Comparison of ENCODE assay signal across 17 cellular contexts in genomic region chr4:55118397-55118796, GRCh38. TPM values are rescaled to one million over a fixed set of nuclear protein-coding genes. Genes with fewer than 3 reads are reported as not detected.
DNase-seq lines count a peak whose midpoint lies in the region; ATAC-seq and TF ChIP-seq lines count a peak whose summit lies in the region.
"Had no signal": no experiment of that assay in that cellular context is flagged by ENCODE, and none has a peak within 500 bp of the region (broad histone marks: within the 10 kb centered on the region; RNA-seq: fewer than 3 reads in every experiment).

No MANE protein-coding gene starts in this region.

- CTCF ChIA-PET in WTC11 (lab: Charles Lee) = no interaction called here

- H3K9me3 Mint-ChIP-seq in WTC11 (no peaks in the 10 kb centered on the region), mesothelial cell of epicardium (no peaks in the 10 kb centered on the region)
- H3K9me3 Mint-ChIP-seq: H9 had no signal

- H3K4me1 ChIP-seq in heart right ventricle = peaks cover 0 to 43% (median 18%) of the 10 kb centered on the region in 9 donors
- peaks cover 0 to 8% (median 6%) of the 10 kb centered on the region in 4 donors for H3K4me1 ChIP-seq in upper lobe of left lung

- H3K9me3 ChIP-seq in heart right ventricle = no peaks in the 10 kb centered on the region
- no peaks in the 10 kb centered on the region for H3K9me3 ChIP-seq in upper lobe of left lung
- H3K9me3 ChIP-seq: BLaER1 treated with 17β-estradiol and CSF1 and Interleukin-3, amounts not matched to agents 10 nM and 100 nM had no signal

- peaks cover 61% of the 10 kb centered on the region for H3K36me3 Mint-ChIP-seq in WTC11
- peaks cover 9% of the 10 kb centered on the region for H3K36me3 Mint-ChIP-seq in mesothelial cell of epicardium
- H3K36me3 Mint-ChIP-seq: CD4-positive, CD25-positive, alpha-beta regulatory T cell had no signal

- H3K4me1 Mint-ChIP-seq in WTC11 = peaks cover 47% of the 10 kb centered on the region
- H3K4me1 Mint-ChIP-seq in mesothelial cell of epicardium = peaks cover 14% of the 10 kb centered on the region
- H3K4me1 Mint-ChIP-seq: CD4-positive, CD25-positive, alpha-beta regulatory T cell had no signal

- H3K27ac Mint-ChIP-seq in WTC11 (peak overlapping the region; percentile 74; the same call in 1 of the 2 replicates), mesothelial cell of epicardium (peak overlapping the region; percentile 53)
- H3K27ac Mint-ChIP-seq: CD4-positive, CD25-positive, alpha-beta regulatory T cell had no signal

- H3K27ac ChIP-seq in heart right ventricle (peak overlapping the region in 8 of 10 donors; percentile 3 to 76 (median 40)), upper lobe of left lung (peak overlapping the region in 3 of 4 donors; percentile 9 to 62 (median 28))
- H3K27ac ChIP-seq: BLaER1 treated with 17β-estradiol and CSF1 and Interleukin-3, amounts not matched to agents 10 nM and 100 nM; GM23248 had no signal

- intact Hi-C loops in heart right ventricle (cut with DNase I) = loop anchor here in 1 of 10 donors (10.0 kb wide), 1 partner anchor 114 kb away; no protein-coding TSS in a partner anchor
- intact Hi-C loops in left cardiac atrium (cut with DNase I) = no loop called here

- H3K4me3 ChIP-seq in heart right ventricle (no peak overlapping the region), upper lobe of left lung (no peak overlapping the region)
- H3K4me3 ChIP-seq: BLaER1 treated with 17β-estradiol and CSF1 and Interleukin-3, amounts not matched to agents 10 nM and 100 nM; GM12878; GM23248 had no signal

- H3K27me3 Mint-ChIP-seq in WTC11 (ENCODE audit: low read depth) (no peaks in the 10 kb centered on the region), mesothelial cell of epicardium (ENCODE audit: low read depth) (peaks cover 14% of the 10 kb centered on the region)
- H3K27me3 Mint-ChIP-seq: CD4-positive, CD25-positive, alpha-beta regulatory T cell had no signal

- H3K27me3 ChIP-seq in heart right ventricle (no peaks in the 10 kb centered on the region), upper lobe of left lung (no peaks in the 10 kb centered on the region)
- H3K27me3 ChIP-seq: BLaER1 treated with 17β-estradiol and CSF1 and Interleukin-3, amounts not matched to agents 10 nM and 100 nM had no signal

- H3K4me3 Mint-ChIP-seq in WTC11 (no peak overlapping the region), mesothelial cell of epicardium (no peak overlapping the region)
- H3K4me3 Mint-ChIP-seq: CD4-positive, CD25-positive, alpha-beta regulatory T cell; H9 had no signal

- DNase-seq in heart right ventricle = no peak
- DNase-seq in left cardiac atrium = no peak
- no peak for DNase-seq in WTC11 (ENCODE audit: low spot score)
- DNase-seq in mesothelial cell of epicardium (ENCODE audit: low spot score in 2 of 2, unreplicated experiment in 2 of 2) = no peak
- no peak for DNase-seq in upper lobe of left lung
- no peak for DNase-seq in NCI-H1417 (lab: John Stamatoyannopoulos, UW)
- no peak for DNase-seq in activated CD4-positive, alpha-beta T cell treated with anti-CD3 and anti-CD28 coated beads for 1 hour
- DNase-seq: ACHN; CD4-positive, CD25-positive, alpha-beta regulatory T cell; DMS 273 treated with DMSO at 0.1 percent for 48 hours; DMS79; GM23248; H9 had no signal

- ATAC-seq in heart right ventricle (peak in 5 of 8 donors; percentile 37 to 55 (median 51)), left cardiac atrium (no peak), WTC11 (no peak), upper lobe of left lung (ENCODE audit: low FRiP score in 2 of 2) (no peak)
- ATAC-seq: GM12878 had no signal

- WGBS in heart right ventricle, 2 donors = 65 to 68% methylated on average over 6 of the region's 6 CpGs
- WGBS in upper lobe of left lung, 2 donors = 66 to 67% methylated on average over 6 of the region's 6 CpGs

- H3K36me3 ChIP-seq in heart right ventricle (peaks cover 0 to 41% (median 9%) of the 10 kb centered on the region in 9 donors), upper lobe of left lung (peaks cover 0 to 19% (median 0%) of the 10 kb centered on the region in 4 donors)
- H3K36me3 ChIP-seq: BLaER1 treated with 17β-estradiol and CSF1 and Interleukin-3, amounts not matched to agents 10 nM and 100 nM had no signal

- TF ChIP-seq EP300 in upper lobe of left lung (IDR thresholded peaks at IDR 0.05) = no peak

- no peak for TF ChIP-seq CTCF in heart right ventricle (IDR thresholded peaks at IDR 0.05)
- TF ChIP-seq CTCF in WTC11 (IDR thresholded peaks at IDR 0.05) = no peak
- no peak for TF ChIP-seq CTCF in mesothelial cell of epicardium (IDR thresholded peaks at IDR 0.05; ENCODE audit: unreplicated experiment)
- no peak for TF ChIP-seq CTCF in upper lobe of left lung (IDR thresholded peaks at IDR 0.05)

- TF ChIP-seq POLR2A in upper lobe of left lung (IDR thresholded peaks at IDR 0.05) = no peak

- POLR2A ChIA-PET in WTC11 (lab: Charles Lee) = no interaction called here

TF ChIP-seq in WTC11, 78 proteins besides CTCF, POLR2A, EP300 and RAD21 (continues in another document):
- TF ChIP-seq, protein P1, sequence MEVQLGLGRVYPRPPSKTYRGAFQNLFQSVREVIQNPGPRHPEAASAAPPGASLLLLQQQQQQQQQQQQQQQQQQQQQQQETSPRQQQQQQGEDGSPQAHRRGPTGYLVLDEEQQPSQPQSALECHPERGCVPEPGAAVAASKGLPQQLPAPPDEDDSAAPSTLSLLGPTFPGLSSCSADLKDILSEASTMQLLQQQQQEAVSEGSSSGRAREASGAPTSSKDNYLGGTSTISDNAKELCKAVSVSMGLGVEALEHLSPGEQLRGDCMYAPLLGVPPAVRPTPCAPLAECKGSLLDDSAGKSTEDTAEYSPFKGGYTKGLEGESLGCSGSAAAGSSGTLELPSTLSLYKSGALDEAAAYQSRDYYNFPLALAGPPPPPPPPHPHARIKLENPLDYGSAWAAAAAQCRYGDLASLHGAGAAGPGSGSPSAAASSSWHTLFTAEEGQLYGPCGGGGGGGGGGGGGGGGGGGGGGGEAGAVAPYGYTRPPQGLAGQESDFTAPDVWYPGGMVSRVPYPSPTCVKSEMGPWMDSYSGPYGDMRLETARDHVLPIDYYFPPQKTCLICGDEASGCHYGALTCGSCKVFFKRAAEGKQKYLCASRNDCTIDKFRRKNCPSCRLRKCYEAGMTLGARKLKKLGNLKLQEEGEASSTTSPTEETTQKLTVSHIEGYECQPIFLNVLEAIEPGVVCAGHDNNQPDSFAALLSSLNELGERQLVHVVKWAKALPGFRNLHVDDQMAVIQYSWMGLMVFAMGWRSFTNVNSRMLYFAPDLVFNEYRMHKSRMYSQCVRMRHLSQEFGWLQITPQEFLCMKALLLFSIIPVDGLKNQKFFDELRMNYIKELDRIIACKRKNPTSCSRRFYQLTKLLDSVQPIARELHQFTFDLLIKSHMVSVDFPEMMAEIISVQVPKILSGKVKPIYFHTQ (CRISPR knock-in tag; IDR thresholded peaks at IDR 0.05) = no peak
- no peak for TF ChIP-seq RELA (CRISPR knock-in tag; IDR thresholded peaks at IDR 0.05; ENCODE audit: borderline replicate concordance)
- TF ChIP-seq IRF1 (CRISPR knock-in tag; IDR thresholded peaks at IDR 0.05) = no peak
- no peak for TF ChIP-seq GRHL2 (CRISPR knock-in tag; IDR thresholded peaks at IDR 0.05; ENCODE audit: insufficient replicate concordance, severe bottlenecking)
- no peak for TF ChIP-seq NFYB (CRISPR knock-in tag; conservative IDR thresholded peaks at IDR 0.05; ENCODE audit: low read depth)
- TF ChIP-seq, protein P2, sequence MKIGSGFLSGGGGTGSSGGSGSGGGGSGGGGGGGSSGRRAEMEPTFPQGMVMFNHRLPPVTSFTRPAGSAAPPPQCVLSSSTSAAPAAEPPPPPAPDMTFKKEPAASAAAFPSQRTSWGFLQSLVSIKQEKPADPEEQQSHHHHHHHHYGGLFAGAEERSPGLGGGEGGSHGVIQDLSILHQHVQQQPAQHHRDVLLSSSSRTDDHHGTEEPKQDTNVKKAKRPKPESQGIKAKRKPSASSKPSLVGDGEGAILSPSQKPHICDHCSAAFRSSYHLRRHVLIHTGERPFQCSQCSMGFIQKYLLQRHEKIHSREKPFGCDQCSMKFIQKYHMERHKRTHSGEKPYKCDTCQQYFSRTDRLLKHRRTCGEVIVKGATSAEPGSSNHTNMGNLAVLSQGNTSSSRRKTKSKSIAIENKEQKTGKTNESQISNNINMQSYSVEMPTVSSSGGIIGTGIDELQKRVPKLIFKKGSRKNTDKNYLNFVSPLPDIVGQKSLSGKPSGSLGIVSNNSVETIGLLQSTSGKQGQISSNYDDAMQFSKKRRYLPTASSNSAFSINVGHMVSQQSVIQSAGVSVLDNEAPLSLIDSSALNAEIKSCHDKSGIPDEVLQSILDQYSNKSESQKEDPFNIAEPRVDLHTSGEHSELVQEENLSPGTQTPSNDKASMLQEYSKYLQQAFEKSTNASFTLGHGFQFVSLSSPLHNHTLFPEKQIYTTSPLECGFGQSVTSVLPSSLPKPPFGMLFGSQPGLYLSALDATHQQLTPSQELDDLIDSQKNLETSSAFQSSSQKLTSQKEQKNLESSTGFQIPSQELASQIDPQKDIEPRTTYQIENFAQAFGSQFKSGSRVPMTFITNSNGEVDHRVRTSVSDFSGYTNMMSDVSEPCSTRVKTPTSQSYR (CRISPR knock-in tag; IDR thresholded peaks at IDR 0.05) = no peak
- no peak for TF ChIP-seq TEAD1 (CRISPR knock-in tag; IDR thresholded peaks at IDR 0.05)

RNA-seq across cellular contexts. Expression of gene KDR, which starts 7.0 kb away (rescaled TPM):
- total RNA-seq in heart right ventricle (10 to 100 TPM; 12.4 to 45.7 (median 25.3) TPM), left cardiac atrium (10 to 100 TPM; 22.3 to 38.7 TPM), WTC11 (2021) (80.8 to 88.7 TPM (median 87.2 TPM) in 3 replicates), mesothelial cell of epicardium (44.1 to 52.1 TPM (median 48.5 TPM) in 3 replicates), upper lobe of left lung (10 to 100 TPM; 22.0 to 53.1 (median 35.7) TPM)
- polyA plus RNA-seq in heart right ventricle = 1 to 10 TPM; 9.3 to 9.9 TPM
- total RNA-seq: CD4-positive, CD25-positive, alpha-beta regulatory T cell; G401; GM23248; HT-29 had no signal
- polyA plus RNA-seq: CD4-positive, CD25-positive, alpha-beta regulatory T cell had no signal

Comparison
In these comparisons a context has a peak if more than half of its experiments do, and no peak if none do; other contexts are left out.
1. ATAC-seq: peak in heart right ventricle (5 of 8); none in left cardiac atrium (0 of 2), WTC11 (single experiment) and upper lobe of left lung (0 of 2).